In genomic region chr5:172454355-172455086, GRCh38 we compare ENCODE assay signal across 8 cellular contexts. TPM values are rescaled to one million over a fixed set of nuclear protein-coding genes. Genes with fewer than 3 reads are reported as not detected.
DNase-seq lines count a peak whose midpoint lies in the region; ATAC-seq, FAIRE-seq and TF ChIP-seq lines count a peak whose summit lies in the region.

TSS of gene SH3PXD2B (minus strand) at chr5:172454525. CDS start at chr5:172454352, 173 bp downstream.

- RAD21 ChIA-PET in GM12878 (lab: Charles Lee; ENCODE audit: unreplicated experiment): no interaction called here

- no peak within 1 kb of the TSS; the same call in 1 of the 2 replicates for H2AFZ ChIP-seq in GM12878 (ENCODE audit: control insufficient read depth, low read depth, low read length)

- H3K4me3 ChIP-seq in GM12878: peak within 1 kb of the TSS; percentile 55; the same call in 1 of the 2 replicates

- POLR2A ChIA-PET in GM12878 (lab: Charles Lee): no interaction called here

- DNase-seq in D341Med (ENCODE audit: low spot score) (peak; percentile 88), SHP77 (lab: John Stamatoyannopoulos, UW) (peak; percentile 62 to 66), GM12878 (ENCODE audit: low read depth, low spot score) (no peak), hepatic stellate cell (ENCODE audit: low spot score) (peak; percentile 51), pulmonary artery endothelial cell (ENCODE audit: low read depth, low spot score) (no peak), AML-193 (lab: John Stamatoyannopoulos, UW) (no peak)

- H3K79me2 ChIP-seq in GM12878 (ENCODE audit: control insufficient read depth, insufficient read depth, low read length): no peaks in the 10 kb centered on the region

- FAIRE-seq in GM12878 (lab: Jason Lieb, UNC): no peak

- no peak within 1 kb of the TSS for H3K9ac ChIP-seq in GM12878 (ENCODE audit: control insufficient read depth, insufficient read depth, low read length)

- ATAC-seq in HG02759 (IDR thresholded peaks at IDR 0.05; ENCODE audit: unreplicated experiment) (peak; percentile 55), GM12878 (peak; percentile 54), HG02970 (IDR thresholded peaks at IDR 0.05; ENCODE audit: low FRiP score, unreplicated experiment) (no peak)

- H3K4me2 ChIP-seq in GM12878 (ENCODE audit: control insufficient read depth, insufficient read depth): peak within 1 kb of the TSS; percentile 63; the same call in 1 of the 2 replicates

- 24% methylated on average over 32 of the region's 90 CpGs for WGBS in GM12878 (ENCODE audit: insufficient coverage, insufficient replicate concordance, low lambda C conversion rate, missing lambda C conversion rate)

- no peaks in the 10 kb centered on the region for H3K4me1 ChIP-seq in GM12878 (ENCODE audit: control insufficient read depth, insufficient read depth, low read length)

- CTCF ChIA-PET in GM12878 (lab: Yijun Ruan, JAX): no interaction called here

- no TSS peak for BruUV-seq in GM12878 (replicated peaks; lab: Mats Ljungman, UMichigan)

- SMC1A ChIA-PET in GM12878 (lab: Charles Lee; ENCODE audit: uncharacterized antibody, unreplicated experiment): no interaction called here

- no peaks in the 10 kb centered on the region for H3K36me3 ChIP-seq in GM12878 (ENCODE audit: control insufficient read depth in 2 of 2, insufficient read depth in 2 of 2, low read length in 1 of 2)

- peaks cover 1 to 6% of the 10 kb centered on the region in 2 experiments; a peak in 2 of 4 replicates for H3K27me3 ChIP-seq in GM12878 (replicated peaks in 1 of 2; ENCODE audit: control insufficient read depth in 2 of 2, insufficient read depth in 2 of 2, low read length in 1 of 2)

- no peak within 1 kb of the TSS for H3K27ac ChIP-seq in GM12878 (ENCODE audit: control insufficient read depth, insufficient read depth)

- TF ChIP-seq POLR2A in GM12878 (IDR thresholded peaks at IDR 0.05; ENCODE audit: low read depth, low read length): no peak

- intact Hi-C loops in GM12878 (cut with micrococcal nuclease; ENCODE audit: unreplicated experiment): loop anchor here (5.0 kb wide), 2 partner anchors 72 to 137 kb away; no protein-coding TSS in a partner anchor

- TF ChIP-seq RAD21 in GM12878 (IDR thresholded peaks at IDR 0.05; ENCODE audit: insufficient read depth, low read depth, low read length): no peak

- peaks cover 3% of the 10 kb centered on the region; the same call in 1 of the 2 replicates for H4K20me1 ChIP-seq in GM12878 (ENCODE audit: control insufficient read depth, insufficient read depth)

- no peaks in the 10 kb centered on the region; the same call in 2 of the 3 replicates for H3K9me3 ChIP-seq in GM12878 (replicated peaks; ENCODE audit: control insufficient read depth, insufficient read depth, low read length)

- TF ChIP-seq EP300 in GM12878 (IDR thresholded peaks at IDR 0.05; ENCODE audit: borderline replicate concordance in 1 of 2, control insufficient read depth in 1 of 2, low read depth in 2 of 2, low read length in 2 of 2): no peak

- no peak for TF ChIP-seq CTCF in GM12878 (IDR thresholded peaks at IDR 0.05 in 2 of 3, conservative IDR thresholded peaks at IDR 0.05 in 1 of 3; ENCODE audit: control insufficient read depth in 2 of 3, extremely low read depth in 1 of 3, insufficient read depth in 1 of 3, low read depth in 3 of 3, low read length in 3 of 3)

- in situ Hi-C loops in GM12878 (cut with MboI): no loop called here

TF ChIP-seq in GM12878, 131 proteins besides CTCF, POLR2A, EP300 and RAD21:
- TF ChIP-seq IKZF1 (conservative IDR thresholded peaks at IDR 0.05): peak; percentile 53
- TF ChIP-seq CUX1 (IDR thresholded peaks at IDR 0.05; ENCODE audit: insufficient replicate concordance, low read depth, low read length): no peak
- peak in 1 of 2 experiments; percentile 43; a peak in 1 of 4 replicates for TF ChIP-seq BHLHE40 (IDR thresholded peaks at IDR 0.05; ENCODE audit: borderline replicate concordance in 1 of 2, low read depth in 2 of 2, low read length in 1 of 2)

RNA-seq across cellular contexts. Expression of gene SH3PXD2B, which starts in this region (rescaled TPM):
- total RNA-seq in GM12878 (2013; cell fraction: nucleolus; rRNA removed): 3.1 TPM in 2 replicates
- total RNA-seq in GM12878 (2014; rRNA removed): 0.38 and 0.73 TPM in 2 replicates
- 0.51 and 0.54 TPM in 2 replicates for total RNA-seq in GM12878 (2014; rRNA removed; fragmentation: Illumina TruSeq; extraction: Trizol)
- 1.5 and 1.6 TPM in 2 replicates for total RNA-seq in GM12878 (2021)
- polyA plus RNA-seq in GM12878 (2011; ENCODE audit: low read depth): 0.10 TPM
- polyA plus RNA-seq in GM12878 (2011; rRNA removed): 0.05 and 0.09 TPM in 2 replicates
- polyA plus RNA-seq in GM12878 (2011; cell fraction: cytosol; rRNA removed): 0.07 and 0.16 TPM in 2 replicates
- 0.12 and 0.13 TPM in 2 replicates for polyA plus RNA-seq in GM12878 (2011; cell fraction: nucleus; rRNA removed)
- 0.26 and 0.29 TPM in 2 replicates for polyA plus RNA-seq in GM12878 (2012)
- 0.44 and 0.60 TPM in 2 replicates for polyA plus RNA-seq in GM12878 (2014; fragmentation: Illumina TruSeq; extraction: Trizol)
- polyA plus RNA-seq in GM12878 (2014; fragmentation: Nextera tagmentation; extraction: Ambion mirVana): under 1 TPM; 0.45 to 0.66 TPM
- 0.44 and 0.67 TPM in 2 replicates for polyA plus RNA-seq in GM12878 (2014; rRNA removed)
- under 1 TPM; 0.42 to 0.43 TPM for polyA plus RNA-seq in GM12878 (2016; fragmentation: Nextera tagmentation; extraction: Ambion mirVana)
- 0.07 and 0.15 TPM in 2 replicates for polyA minus RNA-seq in GM12878 (2011; rRNA and poly(A)+ RNA removed)
- not detected in 2 replicates for polyA minus RNA-seq in GM12878 (2011; cell fraction: cytosol; rRNA and poly(A)+ RNA removed)
- polyA minus RNA-seq in GM12878 (2011; cell fraction: nucleus; rRNA and poly(A)+ RNA removed): under 0.01 TPM in 2 replicates
- total RNA-seq in pulmonary artery endothelial cell: 19.4 and 25.9 TPM in 2 replicates

Comparison
In these comparisons a context has a peak if more than half of its experiments do, and no peak if none do; other contexts are left out.
1. DNase-seq: peak in D341Med (single experiment), SHP77 (2 of 2) and hepatic stellate cell (single experiment); none in GM12878 (single experiment), pulmonary artery endothelial cell (single experiment) and AML-193 (0 of 2).